ENCODE assay signal across 8 cellular contexts in genomic region chr17:45431531-45432404, GRCh38. TPM values are rescaled to one million over a fixed set of nuclear protein-coding genes. Genes with fewer than 3 reads are reported as not detected.
DNase-seq lines count a peak whose midpoint lies in the region; ATAC-seq and TF ChIP-seq lines count a peak whose summit lies in the region.

No MANE protein-coding gene starts in this region.

- no peaks in the 10 kb centered on the region for H3K27me3 Mint-ChIP-seq in dendritic cell treated with granulocyte-macrophage colony-stimulating factor and Interleukin-4, amounts not matched to agents 40 ng/mL and 50 ng/mL, for 4 days

- peaks cover 82% of the 10 kb centered on the region for H3K36me3 Mint-ChIP-seq in dendritic cell treated with granulocyte-macrophage colony-stimulating factor and Interleukin-4, amounts not matched to agents 40 ng/mL and 50 ng/mL, for 4 days (ENCODE audit: low read depth)

- DNase-seq in GM13977 (ENCODE audit: low spot score): peak; percentile 97
- DNase-seq in NCI-H460 (ENCODE audit: extremely low read depth, low read depth): peak; percentile 48
- peak; percentile 57 to 60 for DNase-seq in activated CD4-positive, alpha-beta T cell treated with anti-CD3 and anti-CD28 coated beads for 4 hours
- DNase-seq in lower leg skin (ENCODE audit: low spot score in 2 of 2): peak; percentile 86 to 96
- peak; percentile 51 for DNase-seq in stimulated activated CD8-positive, alpha-beta memory T cell treated with anti-CD3 and anti-CD28 coated beads, Interleukin-12 subunit alpha, Interleukin-12 subunit beta, amount 100 ng/mL, for 4 hours (ENCODE audit: low read depth)

- no peak for TF ChIP-seq POLR2A in lower leg skin (IDR thresholded peaks at IDR 0.05)

- TF ChIP-seq CTCF in GM13977 (IDR thresholded peaks at IDR 0.05; ENCODE audit: extremely low read depth, insufficient read depth, missing control alignments): no peak
- no peak for TF ChIP-seq CTCF in lower leg skin (IDR thresholded peaks at IDR 0.05)

- peaks cover 66% of the 10 kb centered on the region for H3K4me1 Mint-ChIP-seq in dendritic cell treated with granulocyte-macrophage colony-stimulating factor and Interleukin-4, amounts not matched to agents 40 ng/mL and 50 ng/mL, for 4 days (ENCODE audit: low read depth)

- in situ Hi-C loops in GM13977 (cut with MboI; ENCODE audit: low pct_unique_long_range_greater_than_20kb, low sequenced_read_pairs, unreplicated experiment): no loop called here

- peak overlapping the region; percentile 94 for H3K4me3 Mint-ChIP-seq in dendritic cell treated with granulocyte-macrophage colony-stimulating factor and Interleukin-4, amounts not matched to agents 40 ng/mL and 50 ng/mL, for 4 days

- WGBS in lower leg skin, 2 donors: 0 to 1% methylated on average over 37 to 41 of the region's 64 CpGs

- peak overlapping the region; percentile 91 for H3K27ac Mint-ChIP-seq in dendritic cell treated with granulocyte-macrophage colony-stimulating factor and Interleukin-4, amounts not matched to agents 40 ng/mL and 50 ng/mL, for 4 days

- peak overlapping the region; percentile 30 for H3K4me3 ChIP-seq in lower leg skin (ENCODE audit: low read depth, poor library complexity, severe bottlenecking)

- intact Hi-C loops in dendritic cell treated with granulocyte-macrophage colony-stimulating factor and Interleukin-4, amounts not matched to agents 40 ng/mL and 50 ng/mL, for 4 days (cut with micrococcal nuclease): no loop called here
- intact Hi-C loops in lower leg skin (cut with DNase I; ENCODE audit: low total_unique reads): no loop called here

- ATAC-seq in HG02970 (IDR thresholded peaks at IDR 0.05; ENCODE audit: low FRiP score, unreplicated experiment): peak; percentile 47
- ATAC-seq in HG03442 (IDR thresholded peaks at IDR 0.05; ENCODE audit: unreplicated experiment): no peak

- H3K9me3 Mint-ChIP-seq in dendritic cell treated with granulocyte-macrophage colony-stimulating factor and Interleukin-4, amounts not matched to agents 40 ng/mL and 50 ng/mL, for 4 days: no peaks in the 10 kb centered on the region

RNA-seq across cellular contexts. Expression of gene ARHGAP27, which starts 0.9 kb away (rescaled TPM):
- total RNA-seq in NCI-H460 (2014; rRNA removed; shearing (Covaris generic)): 3.5 and 4.5 TPM in 2 replicates
- 20.2 and 32.4 TPM in 2 replicates for polyA plus RNA-seq in NCI-H460 (2014; cell fraction: nucleus; rRNA removed)
- 10 to 100 TPM; 58.5 to 84.4 (median 68.2) TPM for total RNA-seq in lower leg skin

RNA-seq across cellular contexts. Expression of gene PLEKHM1, which starts 58.8 kb away (rescaled TPM):
- 8.1 and 9.7 TPM in 2 replicates for total RNA-seq in NCI-H460 (2014; rRNA removed; shearing (Covaris generic))
- polyA plus RNA-seq in NCI-H460 (2014; cell fraction: nucleus; rRNA removed): 5.9 and 121 TPM in 2 replicates
- 100 to 1,000 TPM in 2 of 4 donors, 10 to 100 TPM in 2; 66.7 to 199 (median 130) TPM for total RNA-seq in lower leg skin

Comparison
In these comparisons a context has a peak if more than half of its experiments do, and no peak if none do; other contexts are left out.
1. RNA of gene ARHGAP27, which starts 0.9 kb away (total RNA-seq): 58.5 to 84.4 TPM in lower leg skin; 3.5 to 4.5 TPM in NCI-H460; every median in the first group is over 10 times any median in the second.
2. Peak in every context shown above with its lines, with median percentiles within 50 percentile points of each other: DNase-seq.